In genomic region chr5:61824396-61824795, GRCh38 we compare ENCODE assay signal across 21 cellular contexts.
"Had no signal": no experiment of that assay in that cellular context is flagged by ENCODE, and none has a peak within 500 bp of the region (broad histone marks: within the 10 kb centered on the region; RNA-seq: fewer than 3 reads in every experiment).

No MANE protein-coding gene starts in this region.

- H3K36me3 Mint-ChIP-seq: naive B cell had no signal

- H3K9me3 Mint-ChIP-seq: endodermal cell, nephron had no signal

- DNase-seq: effector CD4-positive, alpha-beta T cell; endodermal cell; foreskin keratinocyte; left colon; left ventricle myocardium superior; mesenchymal stem cell; midbrain; naive B cell; sigmoid colon; small intestine; stimulated activated CD4-positive, alpha-beta T cell treated with anti-CD3 and anti-CD28 coated beads, Interleukin-12 subunit alpha, Interleukin-12 subunit beta, amount 100 ng/mL, for 4 hours; stimulated activated naive CD4-positive, alpha-beta T cell; stomach; substantia nigra; trophoblast cell had no signal

- H3K27ac Mint-ChIP-seq: endodermal cell, naive B cell had no signal

- H3K9me3 ChIP-seq: neutrophil, right atrium auricular region, sigmoid colon, stomach, thoracic aorta had no signal

- H3K4me3 Mint-ChIP-seq: endodermal cell, naive B cell, nephron had no signal

- H3K27me3 ChIP-seq: foreskin keratinocyte, neutrophil, right atrium auricular region, sigmoid colon, stomach had no signal

- H3K4me3 ChIP-seq: coronary artery, lung, right atrium auricular region, sigmoid colon, stomach, thoracic aorta had no signal

- H3K27ac ChIP-seq: coronary artery, foreskin keratinocyte, neutrophil, right atrium auricular region, sigmoid colon, stomach, thoracic aorta had no signal

- H3K36me3 ChIP-seq: neutrophil, right atrium auricular region, sigmoid colon, stomach, thoracic aorta had no signal

- H3K4me1 ChIP-seq: foreskin keratinocyte, right atrium auricular region, sigmoid colon, stomach had no signal
